11 cellular contexts compared by ENCODE assay signal in genomic region chr6:43634702-43635303, GRCh38. TPM values are rescaled to one million over a fixed set of nuclear protein-coding genes. Genes with fewer than 3 reads are reported as not detected.
A peak's percentile ranks its signal among the peaks of the same experiment; 100 is the strongest.
DNase-seq lines count a peak whose midpoint lies in the region; ATAC-seq, FAIRE-seq and TF ChIP-seq lines count a peak whose summit lies in the region.
"Had no signal": no experiment of that assay in that cellular context is flagged by ENCODE, and none has a peak within 500 bp of the region (broad histone marks: within the 10 kb centered on the region; RNA-seq: fewer than 3 reads in every experiment).

No MANE protein-coding gene starts in this region.

- ATAC-seq in CD4-positive, CD25-positive, alpha-beta regulatory T cell (ENCODE audit: low read depth in 2 of 2) = no peak
- ATAC-seq in IMR-90 (ENCODE audit: low read depth) (no peak), GM12878 (no peak), foreskin keratinocyte (no peak)

- H2AK9ac ChIP-seq in IMR-90 (replicated peaks; ENCODE audit: low read depth, low read length, poor library complexity) = peak overlapping the region; percentile 71

- H3K9ac ChIP-seq in IMR-90 (ENCODE audit: low read depth, low read length) = no peak overlapping the region
- H3K9ac ChIP-seq in GM12878 (ENCODE audit: control insufficient read depth, insufficient read depth, low read length) = no peak overlapping the region
- H3K9ac ChIP-seq in neural progenitor cell = no peak overlapping the region

- RAD21 ChIA-PET in GM12878 (lab: Charles Lee; ENCODE audit: unreplicated experiment) = interaction anchor here (0.7 to 2.4 kb wide), 3 partner anchors 32 to 59 kb away, joined by 3 to 8 read pairs (median 3); no protein-coding TSS in a partner anchor

- no peaks in the 10 kb centered on the region for H3K27me3 Mint-ChIP-seq in CD4-positive, CD25-positive, alpha-beta regulatory T cell
- peaks cover 13% of the 10 kb centered on the region for H3K27me3 Mint-ChIP-seq in neural progenitor cell (ENCODE audit: insufficient read depth, low read depth)

- H3K4me2 ChIP-seq in IMR-90 (ENCODE audit: low read depth, low read length) (no peak overlapping the region), GM12878 (ENCODE audit: control insufficient read depth, insufficient read depth) (peak overlapping the region; percentile 75), neural progenitor cell (no peak overlapping the region)

- CTCF ChIA-PET in IMR-90 (lab: Yijun Ruan, JAX) (no interaction called here), GM12878 (lab: Yijun Ruan, JAX) (interaction anchor here (0.6 to 1.0 kb wide), 2 partner anchors 134 to 768 kb away, joined by 3 read pairs; no protein-coding TSS in a partner anchor)

- H3K23ac ChIP-seq in IMR-90 (ENCODE audit: low read depth, low read length) = no peak overlapping the region; the same call in 1 of the 2 replicates

- H3K9me3 ChIP-seq in CD4-positive, CD25-positive, alpha-beta regulatory T cell (ENCODE audit: control insufficient read depth in 2 of 2, low read length in 2 of 2) = no peaks in the 10 kb centered on the region
- H3K9me3 ChIP-seq in IMR-90 (ENCODE audit: control insufficient read depth, insufficient read depth, low read length) (no peaks in the 10 kb centered on the region), GM12878 (replicated peaks; ENCODE audit: control insufficient read depth, insufficient read depth, low read length) (no peaks in the 10 kb centered on the region), neural progenitor cell (ENCODE audit: low read depth) (no peaks in the 10 kb centered on the region)

- H3K36me3 ChIP-seq in CD4-positive, CD25-positive, alpha-beta regulatory T cell (ENCODE audit: control insufficient read depth, insufficient read depth, low read length) = peaks cover 9% of the 10 kb centered on the region
- H3K36me3 ChIP-seq in IMR-90 (ENCODE audit: control insufficient read depth, insufficient read depth, low read length) (peaks cover 9% of the 10 kb centered on the region), GM12878 (ENCODE audit: control insufficient read depth in 2 of 2, insufficient read depth in 2 of 2, low read length in 1 of 2) (peaks cover under 1 to 5% of the 10 kb centered on the region in 2 experiments; a peak in 2 of 4 replicates), neural progenitor cell (peaks cover 4% of the 10 kb centered on the region)

- peak overlapping the region; percentile 86 to 100 for H4K8ac ChIP-seq in IMR-90 (ENCODE audit: low read depth in 2 of 2, low read length in 2 of 2)

- BruUV-seq in IMR-90 (replicated peaks; lab: Mats Ljungman, UMichigan) (no TSS peak), GM12878 (replicated peaks; lab: Mats Ljungman, UMichigan) (no TSS peak)

- peaks cover 28% of the 10 kb centered on the region for H3K79me2 ChIP-seq in GM12878 (ENCODE audit: control insufficient read depth, insufficient read depth, low read length)
- H3K79me2 ChIP-seq in neural progenitor cell (ENCODE audit: low read depth) = peaks cover 42% of the 10 kb centered on the region

- H3K9me3 Mint-ChIP-seq in CD4-positive, CD25-positive, alpha-beta regulatory T cell = no peaks in the 10 kb centered on the region
- H3K9me3 Mint-ChIP-seq in neural progenitor cell = no peaks in the 10 kb centered on the region

- DNase-seq in CD4-positive, CD25-positive, alpha-beta regulatory T cell = no peak
- DNase-seq in IMR-90 (no peak), GM12878 (ENCODE audit: low read depth, low spot score) (no peak), neural progenitor cell (ENCODE audit: low spot score) (no peak), AG20443 (ENCODE audit: low spot score) (no peak), foreskin keratinocyte (no peak), NCI-H526 (lab: John Stamatoyannopoulos, UW) (no peak), KG1 (lab: John Stamatoyannopoulos, UW) (no peak)

- H2AFZ ChIP-seq in IMR-90 (replicated peaks; ENCODE audit: low read length, poor library complexity) (peak overlapping the region; percentile 96), GM12878 (ENCODE audit: control insufficient read depth, low read depth, low read length) (peak overlapping the region; percentile 95), neural progenitor cell (replicated peaks) (no peak overlapping the region)

- H4K91ac ChIP-seq in IMR-90 (ENCODE audit: insufficient read depth, low read depth, low read length) = peak overlapping the region; percentile 92; the same call in 1 of the 2 replicates

- no peak overlapping the region for H3K14ac ChIP-seq in IMR-90 (replicated peaks; ENCODE audit: low read depth, low read length)

- peak overlapping the region; percentile 66; the same call in 1 of the 2 replicates for H2BK20ac ChIP-seq in IMR-90 (ENCODE audit: low read depth, low read length)

- intact Hi-C loops in IMR-90 (cut with micrococcal nuclease) = no loop called here
- intact Hi-C loops in GM12878 (cut with micrococcal nuclease; ENCODE audit: unreplicated experiment) = no loop called here

- peak overlapping the region; percentile 92 for H3K4me3 ChIP-seq in CD4-positive, CD25-positive, alpha-beta regulatory T cell (ENCODE audit: low read depth, low read length)
- no peak overlapping the region for H3K4me3 ChIP-seq in IMR-90 (ENCODE audit: insufficient read depth, low read depth, low read length)
- no peak overlapping the region for H3K4me3 ChIP-seq in GM12878
- H3K4me3 ChIP-seq in neural progenitor cell = no peak overlapping the region

- peak overlapping the region; percentile 84 for H2AK5ac ChIP-seq in IMR-90 (ENCODE audit: low read depth, low read length)

- peak overlapping the region; percentile 78 for H3K27ac ChIP-seq in CD4-positive, CD25-positive, alpha-beta regulatory T cell (ENCODE audit: insufficient read depth, low read length, poor library complexity, severe bottlenecking)
- no peak overlapping the region for H3K27ac ChIP-seq in IMR-90 (ENCODE audit: insufficient read depth, low read length)
- H3K27ac ChIP-seq in GM12878 (ENCODE audit: control insufficient read depth, insufficient read depth) = no peak overlapping the region
- H3K27ac ChIP-seq in neural progenitor cell = no peak overlapping the region
- no peak overlapping the region for H3K27ac ChIP-seq in foreskin keratinocyte
- H3K27ac ChIP-seq: brain microvascular endothelial cell had no signal

- TF ChIP-seq CTCF in IMR-90 (conservative IDR thresholded peaks at IDR 0.05; ENCODE audit: low read depth, low read length) = no peak
- no peak for TF ChIP-seq CTCF in GM12878 (IDR thresholded peaks at IDR 0.05 in 2 of 3, conservative IDR thresholded peaks at IDR 0.05 in 1 of 3; ENCODE audit: control insufficient read depth in 2 of 3, extremely low read depth in 1 of 3, insufficient read depth in 1 of 3, low read depth in 3 of 3, low read length in 3 of 3)
- no peak for TF ChIP-seq CTCF in neural progenitor cell (IDR thresholded peaks at IDR 0.05)
- no peak for TF ChIP-seq CTCF in foreskin keratinocyte (conservative IDR thresholded peaks at IDR 0.05)

- H4K20me1 ChIP-seq in IMR-90 (ENCODE audit: insufficient read depth, low read length) = peaks cover 8% of the 10 kb centered on the region
- H4K20me1 ChIP-seq in GM12878 (ENCODE audit: control insufficient read depth, insufficient read depth) = no peaks in the 10 kb centered on the region
- H4K20me1 ChIP-seq in neural progenitor cell (ENCODE audit: low read depth) = peaks cover 19% of the 10 kb centered on the region

- H3K4me3 Mint-ChIP-seq in CD4-positive, CD25-positive, alpha-beta regulatory T cell = peak overlapping the region; percentile 98 to 100 (median 98)
- peak overlapping the region; percentile 100 for H3K4me3 Mint-ChIP-seq in neural progenitor cell

- H2BK15ac ChIP-seq in IMR-90 (ENCODE audit: low read depth, low read length) = 0 out of 3 replicates have a peak overlapping the region, but pooled peaks have one; percentile 4

- TF ChIP-seq EP300 in GM12878 (IDR thresholded peaks at IDR 0.05; ENCODE audit: borderline replicate concordance in 1 of 2, control insufficient read depth in 1 of 2, low read depth in 2 of 2, low read length in 2 of 2) = no peak

- TF ChIP-seq RAD21 in IMR-90 (IDR thresholded peaks at IDR 0.05; ENCODE audit: low read length) (no peak), GM12878 (IDR thresholded peaks at IDR 0.05; ENCODE audit: insufficient read depth, low read depth, low read length) (no peak)

- peak overlapping the region; percentile 99 for H4K5ac ChIP-seq in IMR-90 (ENCODE audit: low read depth, low read length)

- dilution Hi-C loops in IMR-90 (cut with HindIII; ENCODE audit: low sequenced_read_pairs, unreplicated experiment) = no loop called here

- POLR2A ChIA-PET in IMR-90 (lab: Charles Lee; ENCODE audit: unreplicated experiment) = no interaction called here
- POLR2A ChIA-PET in GM12878 (lab: Charles Lee) = interaction anchor here (0.5 to 2.1 kb wide), 5 partner anchors 10 to 485 kb away, joined by 3 to 8 read pairs (median 4); partner anchors contain the start of genes MRPS18A and RSPH9

- H2BK5ac ChIP-seq in IMR-90 (ENCODE audit: low read depth, low read length, poor library complexity, severe bottlenecking) = no peak overlapping the region

- peaks cover 33% of the 10 kb centered on the region for H3F3A ChIP-seq in neural progenitor cell (ENCODE audit: low read depth)

- peaks cover 17 to 31% of the 10 kb centered on the region in 2 experiments for H3K79me1 ChIP-seq in IMR-90 (ENCODE audit: low read depth in 1 of 2, low read length in 2 of 2)

- in situ Hi-C loops in IMR-90 (cut with MboI; ENCODE audit: low sequenced_read_pairs) = no loop called here
- in situ Hi-C loops in GM12878 (cut with MboI) = no loop called here

- peak overlapping the region; percentile 86; the same call in 1 of the 2 replicates for H3K4ac ChIP-seq in IMR-90 (ENCODE audit: low read depth, low read length)

- H3K18ac ChIP-seq in IMR-90 (ENCODE audit: low read depth, low read length) = no peak overlapping the region

- WGBS in IMR-90 (ENCODE audit: extremely low coverage in 2 of 2, insufficient read length in 1 of 2), 2 experiments = 67% methylated on average over 2 of the region's 9 CpGs; no CpG with 5 or more reads in 1 of the 2 experiments
- WGBS in GM12878 (ENCODE audit: insufficient coverage, insufficient replicate concordance, low lambda C conversion rate, missing lambda C conversion rate) = 78% methylated on average over 9 of the region's 9 CpGs

- H3K4me1 Mint-ChIP-seq in CD4-positive, CD25-positive, alpha-beta regulatory T cell = peaks cover 20 to 62% (median 37%) of the 10 kb centered on the region in 4 donors
- H3K4me1 Mint-ChIP-seq in neural progenitor cell = peaks cover 37% of the 10 kb centered on the region

- peaks cover 12% of the 10 kb centered on the region for H3K9me1 ChIP-seq in IMR-90 (ENCODE audit: insufficient read depth, low read length)

- no peaks in the 10 kb centered on the region for H3K27me3 ChIP-seq in CD4-positive, CD25-positive, alpha-beta regulatory T cell (ENCODE audit: control insufficient read depth, insufficient read depth, low read length)
- H3K27me3 ChIP-seq in IMR-90 (ENCODE audit: control insufficient read depth, insufficient read depth, low read length) = no peaks in the 10 kb centered on the region
- no peaks in the 10 kb centered on the region for H3K27me3 ChIP-seq in GM12878 (replicated peaks in 1 of 2; ENCODE audit: control insufficient read depth in 2 of 2, insufficient read depth in 2 of 2, low read length in 1 of 2)
- H3K27me3 ChIP-seq in neural progenitor cell = no peaks in the 10 kb centered on the region
- no peaks in the 10 kb centered on the region for H3K27me3 ChIP-seq in foreskin keratinocyte
- H3K27me3 ChIP-seq: brain microvascular endothelial cell had no signal

- peak overlapping the region; percentile 93 to 98 (median 97) for H3K27ac Mint-ChIP-seq in CD4-positive, CD25-positive, alpha-beta regulatory T cell
- H3K27ac Mint-ChIP-seq in neural progenitor cell = peak overlapping the region; percentile 99

- SMC1A ChIA-PET in GM12878 (lab: Charles Lee; ENCODE audit: uncharacterized antibody, unreplicated experiment) = interaction anchor here (1.0 to 1.6 kb wide), 2 partner anchors 8 to 53 kb away, joined by 3 to 7 read pairs; no protein-coding TSS in a partner anchor

- peaks cover 6% of the 10 kb centered on the region for H3K36me3 Mint-ChIP-seq in CD4-positive, CD25-positive, alpha-beta regulatory T cell
- peaks cover 7% of the 10 kb centered on the region for H3K36me3 Mint-ChIP-seq in neural progenitor cell

- H3K56ac ChIP-seq in IMR-90 (ENCODE audit: extremely low read depth, insufficient read depth, low read length) = no peak overlapping the region

- peak overlapping the region; percentile 71; the same call in 1 of the 2 replicates for H2BK120ac ChIP-seq in IMR-90 (ENCODE audit: low read depth, low read length)

- H3K4me1 ChIP-seq in CD4-positive, CD25-positive, alpha-beta regulatory T cell (ENCODE audit: control insufficient read depth, insufficient read depth, low read length, poor library complexity, severe bottlenecking) = peaks cover 53% of the 10 kb centered on the region
- H3K4me1 ChIP-seq in IMR-90 (ENCODE audit: control insufficient read depth, insufficient read depth, low read length) (peaks cover 9% of the 10 kb centered on the region), GM12878 (ENCODE audit: control insufficient read depth, insufficient read depth, low read length) (peaks cover 15% of the 10 kb centered on the region), neural progenitor cell (peaks cover 21% of the 10 kb centered on the region), foreskin keratinocyte (peaks cover 7% of the 10 kb centered on the region)

- TF ChIP-seq POLR2A in IMR-90 (IDR thresholded peaks at IDR 0.05; ENCODE audit: low read depth, low read length) (no peak), GM12878 (IDR thresholded peaks at IDR 0.05; ENCODE audit: low read depth, low read length) (no peak)

- FAIRE-seq in GM12878 (lab: Jason Lieb, UNC) = no peak

RNA-seq across cellular contexts. Expression of gene MAD2L1BP, which starts 0.8 kb away (rescaled TPM):
- 24.8 TPM for total RNA-seq in CD4-positive, CD25-positive, alpha-beta regulatory T cell
- 10 to 100 TPM; 28.9 to 38.6 (median 32.1) TPM for polyA plus RNA-seq in CD4-positive, CD25-positive, alpha-beta regulatory T cell
- total RNA-seq in IMR-90 (2012; rRNA removed) (28.1 and 31.1 TPM in 2 replicates), GM12878 (2014; rRNA removed) (50.2 and 52.5 TPM in 2 replicates), GM12878 (2014; rRNA removed; fragmentation: Illumina TruSeq; extraction: Trizol) (37.4 and 43.8 TPM in 2 replicates), GM12878 (2021) (33.6 and 39.2 TPM in 2 replicates), neural progenitor cell (ENCODE audit: low replicate concordance) (52.0 and 88.1 TPM in 2 replicates), foreskin keratinocyte (29.0 and 31.7 TPM in 2 replicates)
- polyA plus RNA-seq in IMR-90 (2012; rRNA removed) (40.4 and 50.2 TPM in 2 replicates), GM12878 (2011; rRNA removed) (53.1 and 69.4 TPM in 2 replicates), GM12878 (2014; fragmentation: Illumina TruSeq; extraction: Trizol) (51.4 and 61.2 TPM in 2 replicates), GM12878 (2014; fragmentation: Nextera tagmentation; extraction: Ambion mirVana) (100 to 1,000 TPM in 1 of 2 experiments, 10 to 100 TPM in 1; 96.4 to 155 TPM), GM12878 (2014; rRNA removed) (49.1 and 50.1 TPM in 2 replicates), GM12878 (2016; fragmentation: Nextera tagmentation; extraction: Ambion mirVana) (10 to 100 TPM; 59.3 to 61.6 TPM), foreskin keratinocyte (38.9 and 40.6 TPM in 2 replicates)
- 20.9 and 32.3 TPM in 2 replicates for polyA plus RNA-seq in IMR-90 (2012; cell fraction: cytosol; rRNA removed)
- 22.5 and 23.5 TPM in 2 replicates for polyA plus RNA-seq in IMR-90 (2012; cell fraction: nucleus; rRNA removed; ENCODE audit: low replicate concordance)
- 25.1 and 35.1 TPM in 2 replicates for total RNA-seq in GM12878 (2013; cell fraction: nucleolus; rRNA removed)
- 26.0 TPM for polyA plus RNA-seq in GM12878 (2011; ENCODE audit: low read depth)
- polyA plus RNA-seq in GM12878 (2011; cell fraction: cytosol; rRNA removed) = 96.6 and 115 TPM in 2 replicates
- polyA plus RNA-seq in GM12878 (2011; cell fraction: nucleus; rRNA removed) = 43.7 and 45.4 TPM in 2 replicates
- 22.6 and 29.3 TPM in 2 replicates for polyA plus RNA-seq in GM12878 (2012)
- 52.7 and 82.4 TPM in 2 replicates for polyA minus RNA-seq in GM12878 (2011; rRNA and poly(A)+ RNA removed)
- polyA minus RNA-seq in GM12878 (2011; cell fraction: cytosol; rRNA and poly(A)+ RNA removed) = 17.9 and 18.9 TPM in 2 replicates
- polyA minus RNA-seq in GM12878 (2011; cell fraction: nucleus; rRNA and poly(A)+ RNA removed) = 13.3 and 17.3 TPM in 2 replicates

RNA-seq across cellular contexts. Expression of gene GTPBP2, which starts 5.7 kb away (rescaled TPM):
- 49.9 TPM for total RNA-seq in CD4-positive, CD25-positive, alpha-beta regulatory T cell
- polyA plus RNA-seq in CD4-positive, CD25-positive, alpha-beta regulatory T cell = 1 to 10 TPM; 1.5 to 4.0 (median 2.3) TPM
- total RNA-seq in IMR-90 (2012; rRNA removed) (34.2 and 38.4 TPM in 2 replicates), GM12878 (2014; rRNA removed) (47.1 and 52.9 TPM in 2 replicates), GM12878 (2014; rRNA removed; fragmentation: Illumina TruSeq; extraction: Trizol) (32.4 and 34.0 TPM in 2 replicates), GM12878 (2021) (46.0 and 50.3 TPM in 2 replicates), neural progenitor cell (ENCODE audit: low replicate concordance) (45.5 and 77.1 TPM in 2 replicates), foreskin keratinocyte (44.8 and 46.4 TPM in 2 replicates)
- polyA plus RNA-seq in IMR-90 (2012; rRNA removed) (79.7 and 86.6 TPM in 2 replicates), GM12878 (2011; rRNA removed) (51.3 and 63.4 TPM in 2 replicates), GM12878 (2014; fragmentation: Illumina TruSeq; extraction: Trizol) (47.9 and 51.6 TPM in 2 replicates), GM12878 (2014; fragmentation: Nextera tagmentation; extraction: Ambion mirVana) (10 to 100 TPM; 11.8 to 18.2 TPM), GM12878 (2014; rRNA removed) (50.9 and 51.5 TPM in 2 replicates), GM12878 (2016; fragmentation: Nextera tagmentation; extraction: Ambion mirVana) (1 to 10 TPM; 5.9 to 6.0 TPM), foreskin keratinocyte (33.0 and 34.1 TPM in 2 replicates)
- polyA plus RNA-seq in IMR-90 (2012; cell fraction: cytosol; rRNA removed) = 30.1 and 40.2 TPM in 2 replicates
- polyA plus RNA-seq in IMR-90 (2012; cell fraction: nucleus; rRNA removed; ENCODE audit: low replicate concordance) = 470 and 640 TPM in 2 replicates
- 111 and 112 TPM in 2 replicates for total RNA-seq in GM12878 (2013; cell fraction: nucleolus; rRNA removed)
- polyA plus RNA-seq in GM12878 (2011; ENCODE audit: low read depth) = 33.6 TPM
- 68.0 and 73.1 TPM in 2 replicates for polyA plus RNA-seq in GM12878 (2011; cell fraction: cytosol; rRNA removed)
- polyA plus RNA-seq in GM12878 (2011; cell fraction: nucleus; rRNA removed) = 237 and 269 TPM in 2 replicates
- 39.1 and 41.7 TPM in 2 replicates for polyA plus RNA-seq in GM12878 (2012)
- 49.8 and 66.4 TPM in 2 replicates for polyA minus RNA-seq in GM12878 (2011; rRNA and poly(A)+ RNA removed)
- 22.9 and 24.0 TPM in 2 replicates for polyA minus RNA-seq in GM12878 (2011; cell fraction: cytosol; rRNA and poly(A)+ RNA removed)
- 36.3 and 61.5 TPM in 2 replicates for polyA minus RNA-seq in GM12878 (2011; cell fraction: nucleus; rRNA and poly(A)+ RNA removed)

RNA-seq across cellular contexts. Expression of gene RSPH9, which starts 10.0 kb away (rescaled TPM):
- 0.15 TPM for total RNA-seq in CD4-positive, CD25-positive, alpha-beta regulatory T cell
- polyA plus RNA-seq in CD4-positive, CD25-positive, alpha-beta regulatory T cell = 1 to 10 TPM in 1 of 4 donors, under 1 TPM in 3; 0.76 to 1.4 (median 0.95) TPM
- total RNA-seq in IMR-90 (2012; rRNA removed) (under 0.01 and 0.18 TPM in 2 replicates), GM12878 (2014; rRNA removed) (not detected in 2 replicates), GM12878 (2014; rRNA removed; fragmentation: Illumina TruSeq; extraction: Trizol) (not detected in 2 replicates), GM12878 (2021) (not detected in 2 replicates), neural progenitor cell (ENCODE audit: low replicate concordance) (0.47 and 1.4 TPM in 2 replicates), foreskin keratinocyte (0.04 and 0.07 TPM in 2 replicates)
- polyA plus RNA-seq in IMR-90 (2012; rRNA removed) (0.21 and 0.24 TPM in 2 replicates), GM12878 (2011; rRNA removed) (not detected in 2 replicates), GM12878 (2014; fragmentation: Illumina TruSeq; extraction: Trizol) (not detected in 2 replicates), GM12878 (2014; fragmentation: Nextera tagmentation; extraction: Ambion mirVana) (under 1 TPM; 0.26 to 0.31 TPM), GM12878 (2014; rRNA removed) (0.06 TPM in 1 of 2 replicates, not detected in the other), GM12878 (2016; fragmentation: Nextera tagmentation; extraction: Ambion mirVana) (under 1 TPM; 0.40 to 0.63 TPM), foreskin keratinocyte (0.07 and 0.12 TPM in 2 replicates)
- 0.34 and 0.38 TPM in 2 replicates for polyA plus RNA-seq in IMR-90 (2012; cell fraction: cytosol; rRNA removed)
- polyA plus RNA-seq in IMR-90 (2012; cell fraction: nucleus; rRNA removed; ENCODE audit: low replicate concordance) = 0.14 and 0.24 TPM in 2 replicates
- not detected in 2 replicates for total RNA-seq in GM12878 (2013; cell fraction: nucleolus; rRNA removed)
- 0.20 TPM for polyA plus RNA-seq in GM12878 (2011; ENCODE audit: low read depth)
- polyA plus RNA-seq in GM12878 (2011; cell fraction: cytosol; rRNA removed) = not detected in 2 replicates
- polyA plus RNA-seq in GM12878 (2011; cell fraction: nucleus; rRNA removed) = not detected in 2 replicates
- polyA plus RNA-seq in GM12878 (2012) = 0.36 and 0.42 TPM in 2 replicates
- not detected in 2 replicates for polyA minus RNA-seq in GM12878 (2011; rRNA and poly(A)+ RNA removed)
- polyA minus RNA-seq in GM12878 (2011; cell fraction: cytosol; rRNA and poly(A)+ RNA removed) = not detected in 2 replicates
- polyA minus RNA-seq in GM12878 (2011; cell fraction: nucleus; rRNA and poly(A)+ RNA removed) = not detected in 2 replicates
- total RNA-seq: H4, LHCN-M2 had no signal

RNA-seq across cellular contexts. Expression of gene MRPS18A, which starts 52.8 kb away (rescaled TPM):
- total RNA-seq in CD4-positive, CD25-positive, alpha-beta regulatory T cell = 24.3 TPM
- polyA plus RNA-seq in CD4-positive, CD25-positive, alpha-beta regulatory T cell = 10 to 100 TPM; 65.0 to 73.8 (median 70.4) TPM
- total RNA-seq in IMR-90 (2012; rRNA removed) = 43.0 and 47.0 TPM in 2 replicates
- 56.6 and 56.8 TPM in 2 replicates for polyA plus RNA-seq in IMR-90 (2012; rRNA removed)
- 53.5 and 60.4 TPM in 2 replicates for polyA plus RNA-seq in IMR-90 (2012; cell fraction: cytosol; rRNA removed)
- polyA plus RNA-seq in IMR-90 (2012; cell fraction: nucleus; rRNA removed; ENCODE audit: low replicate concordance) = 24.4 and 30.5 TPM in 2 replicates
- total RNA-seq in GM12878 (2013; cell fraction: nucleolus; rRNA removed) = 36.5 and 37.7 TPM in 2 replicates
- 99.5 and 105 TPM in 2 replicates for total RNA-seq in GM12878 (2014; rRNA removed)
- total RNA-seq in GM12878 (2014; rRNA removed; fragmentation: Illumina TruSeq; extraction: Trizol) = 75.7 and 81.6 TPM in 2 replicates
- total RNA-seq in GM12878 (2021) = 65.3 and 66.3 TPM in 2 replicates
- 41.9 TPM for polyA plus RNA-seq in GM12878 (2011; ENCODE audit: low read depth)
- 48.9 and 85.2 TPM in 2 replicates for polyA plus RNA-seq in GM12878 (2011; rRNA removed)
- polyA plus RNA-seq in GM12878 (2011; cell fraction: cytosol; rRNA removed) = 144 and 169 TPM in 2 replicates
- polyA plus RNA-seq in GM12878 (2011; cell fraction: nucleus; rRNA removed) = 63.9 and 64.8 TPM in 2 replicates
- 53.4 and 54.2 TPM in 2 replicates for polyA plus RNA-seq in GM12878 (2012)
- 67.3 and 104 TPM in 2 replicates for polyA plus RNA-seq in GM12878 (2014; fragmentation: Illumina TruSeq; extraction: Trizol)
- polyA plus RNA-seq in GM12878 (2014; fragmentation: Nextera tagmentation; extraction: Ambion mirVana) = 100 to 1,000 TPM; 105 to 158 TPM
- 99.7 and 112 TPM in 2 replicates for polyA plus RNA-seq in GM12878 (2014; rRNA removed)
- polyA plus RNA-seq in GM12878 (2016; fragmentation: Nextera tagmentation; extraction: Ambion mirVana) = 10 to 100 TPM; 88.6 to 97.8 TPM
- 74.5 and 122 TPM in 2 replicates for polyA minus RNA-seq in GM12878 (2011; rRNA and poly(A)+ RNA removed)
- 24.2 and 25.2 TPM in 2 replicates for polyA minus RNA-seq in GM12878 (2011; cell fraction: cytosol; rRNA and poly(A)+ RNA removed)
- 24.8 and 35.4 TPM in 2 replicates for polyA minus RNA-seq in GM12878 (2011; cell fraction: nucleus; rRNA and poly(A)+ RNA removed)
- total RNA-seq in neural progenitor cell (ENCODE audit: low replicate concordance) = 34.5 and 52.7 TPM in 2 replicates
- 68.5 and 68.6 TPM in 2 replicates for total RNA-seq in foreskin keratinocyte
- polyA plus RNA-seq in foreskin keratinocyte = 88.8 and 92.9 TPM in 2 replicates

RNA-seq across cellular contexts. Expression of gene POLH, which starts 58.8 kb away (rescaled TPM):
- 13.9 TPM for total RNA-seq in CD4-positive, CD25-positive, alpha-beta regulatory T cell
- polyA plus RNA-seq in CD4-positive, CD25-positive, alpha-beta regulatory T cell = 10 to 100 TPM; 10.4 to 14.7 (median 10.8) TPM
- total RNA-seq in IMR-90 (2012; rRNA removed) (25.8 and 26.0 TPM in 2 replicates), GM12878 (2014; rRNA removed) (16.5 and 17.8 TPM in 2 replicates), GM12878 (2014; rRNA removed; fragmentation: Illumina TruSeq; extraction: Trizol) (16.2 and 17.7 TPM in 2 replicates), GM12878 (2021) (22.8 and 28.0 TPM in 2 replicates), neural progenitor cell (ENCODE audit: low replicate concordance) (10.7 and 17.0 TPM in 2 replicates), foreskin keratinocyte (24.3 and 24.7 TPM in 2 replicates)
- polyA plus RNA-seq in IMR-90 (2012; rRNA removed) (13.1 and 13.3 TPM in 2 replicates), GM12878 (2011; rRNA removed) (33.6 and 43.4 TPM in 2 replicates), GM12878 (2014; fragmentation: Illumina TruSeq; extraction: Trizol) (19.6 and 19.7 TPM in 2 replicates), GM12878 (2014; fragmentation: Nextera tagmentation; extraction: Ambion mirVana) (1 to 10 TPM; 5.5 to 6.3 TPM), GM12878 (2014; rRNA removed) (12.3 and 13.1 TPM in 2 replicates), GM12878 (2016; fragmentation: Nextera tagmentation; extraction: Ambion mirVana) (10 to 100 TPM; 23.5 to 26.0 TPM), foreskin keratinocyte (4.9 and 6.1 TPM in 2 replicates)
- polyA plus RNA-seq in IMR-90 (2012; cell fraction: cytosol; rRNA removed) = 4.7 and 6.3 TPM in 2 replicates
- 3.2 and 14.1 TPM in 2 replicates for polyA plus RNA-seq in IMR-90 (2012; cell fraction: nucleus; rRNA removed; ENCODE audit: low replicate concordance)
- 40.6 and 43.4 TPM in 2 replicates for total RNA-seq in GM12878 (2013; cell fraction: nucleolus; rRNA removed)
- polyA plus RNA-seq in GM12878 (2011; ENCODE audit: low read depth) = 9.5 TPM
- polyA plus RNA-seq in GM12878 (2011; cell fraction: cytosol; rRNA removed) = 21.8 and 23.6 TPM in 2 replicates
- polyA plus RNA-seq in GM12878 (2011; cell fraction: nucleus; rRNA removed) = 20.7 and 24.0 TPM in 2 replicates
- 13.1 and 17.4 TPM in 2 replicates for polyA plus RNA-seq in GM12878 (2012)
- polyA minus RNA-seq in GM12878 (2011; rRNA and poly(A)+ RNA removed) = 40.4 and 72.2 TPM in 2 replicates
- polyA minus RNA-seq in GM12878 (2011; cell fraction: cytosol; rRNA and poly(A)+ RNA removed) = 9.9 and 18.2 TPM in 2 replicates
- polyA minus RNA-seq in GM12878 (2011; cell fraction: nucleus; rRNA and poly(A)+ RNA removed) = 12.9 and 18.7 TPM in 2 replicates
